Comparison of ENCODE assay signal across 8 cellular contexts in genomic region chr1:18883636-18884418, GRCh38. TPM values are rescaled to one million over a fixed set of nuclear protein-coding genes. Genes with fewer than 3 reads are reported as not detected.
A peak's percentile ranks its signal among the peaks of the same experiment; 100 is the strongest.
DNase-seq lines count a peak whose midpoint lies in the region; ATAC-seq, FAIRE-seq and TF ChIP-seq lines count a peak whose summit lies in the region.

No MANE protein-coding gene starts in this region.

- FAIRE-seq in D721Med (lab: Jason Lieb, UNC): no peak

- peak; percentile 51 for DNase-seq in D721Med (ENCODE audit: insufficient read length, low spot score)
- DNase-seq in IMR-90: peak; percentile 66
- peak; percentile 18 for DNase-seq in SKM-1 (lab: John Stamatoyannopoulos, UW; ENCODE audit: unreplicated experiment)
- DNase-seq in activated naive CD4-positive, alpha-beta T cell treated with anti-CD3 and anti-CD28 coated beads, Interleukin-2, amount 50 U/mL, for 16 hours: peak; percentile 74
- peak; percentile 78 to 84 for DNase-seq in cardiac muscle cell (ENCODE audit: low read depth in 1 of 2, low spot score in 1 of 2)
- peak; percentile 76 for DNase-seq in putamen (ENCODE audit: low spot score)

- no peak overlapping the region for H3K23ac ChIP-seq in IMR-90 (ENCODE audit: low read depth, low read length)

- dilution Hi-C loops in IMR-90 (cut with HindIII; ENCODE audit: low sequenced_read_pairs, unreplicated experiment): no loop called here

- H3K27me3 ChIP-seq in IMR-90 (ENCODE audit: control insufficient read depth, insufficient read depth, low read length) (no peaks in the 10 kb centered on the region), cardiac muscle cell (no peaks in the 10 kb centered on the region)

- no peak for TF ChIP-seq POLR2A in IMR-90 (IDR thresholded peaks at IDR 0.05; ENCODE audit: low read depth, low read length)

- H3K9ac ChIP-seq in IMR-90 (ENCODE audit: low read depth, low read length): no peak overlapping the region

- BruUV-seq in IMR-90 (replicated peaks; lab: Mats Ljungman, UMichigan): no TSS peak

- H3K36me3 ChIP-seq in IMR-90 (ENCODE audit: control insufficient read depth, insufficient read depth, low read length) (peaks cover 3% of the 10 kb centered on the region; the same call in 1 of the 2 replicates), cardiac muscle cell (peaks cover 7% of the 10 kb centered on the region)

- no peak overlapping the region for H3K4me2 ChIP-seq in IMR-90 (ENCODE audit: low read depth, low read length)

- H3K79me1 ChIP-seq in IMR-90 (ENCODE audit: low read depth in 1 of 2, low read length in 2 of 2): no peaks in the 10 kb centered on the region

- H4K8ac ChIP-seq in IMR-90 (ENCODE audit: low read depth in 2 of 2, low read length in 2 of 2): no peak overlapping the region

- no peak overlapping the region for H2BK20ac ChIP-seq in IMR-90 (ENCODE audit: low read depth, low read length)

- peak; percentile 97 for ATAC-seq in IMR-90 (ENCODE audit: low read depth)
- no peak for ATAC-seq in HG03159 (IDR thresholded peaks at IDR 0.05; ENCODE audit: unreplicated experiment)
- ATAC-seq in HG02938 (IDR thresholded peaks at IDR 0.05; ENCODE audit: unreplicated experiment): no peak

- H3K4ac ChIP-seq in IMR-90 (ENCODE audit: low read depth, low read length): no peak overlapping the region

- no peak overlapping the region for H4K91ac ChIP-seq in IMR-90 (ENCODE audit: insufficient read depth, low read depth, low read length)

- H2BK5ac ChIP-seq in IMR-90 (ENCODE audit: low read depth, low read length, poor library complexity, severe bottlenecking): no peak overlapping the region

- no peak overlapping the region for H3K18ac ChIP-seq in IMR-90 (ENCODE audit: low read depth, low read length)

- H3K56ac ChIP-seq in IMR-90 (ENCODE audit: extremely low read depth, insufficient read depth, low read length): no peak overlapping the region

- H3K9me3 ChIP-seq in IMR-90 (ENCODE audit: control insufficient read depth, insufficient read depth, low read length) (no peaks in the 10 kb centered on the region), cardiac muscle cell (ENCODE audit: low read depth) (no peaks in the 10 kb centered on the region)

- peak overlapping the region; percentile 84 for H2AK9ac ChIP-seq in IMR-90 (replicated peaks; ENCODE audit: low read depth, low read length, poor library complexity)

- peak; percentile 80 for TF ChIP-seq RAD21 in IMR-90 (IDR thresholded peaks at IDR 0.05; ENCODE audit: low read length)

- no peaks in the 10 kb centered on the region; the same call in none of the 2 replicates for H4K20me1 ChIP-seq in IMR-90 (ENCODE audit: insufficient read depth, low read length)

- in situ Hi-C loops in IMR-90 (cut with MboI; ENCODE audit: low sequenced_read_pairs): no loop called here

- H4K5ac ChIP-seq in IMR-90 (ENCODE audit: low read depth, low read length): no peak overlapping the region

- 58% methylated on average over 8 of the region's 14 CpGs; no CpG with 5 or more reads in 1 of the 2 experiments for WGBS in IMR-90 (ENCODE audit: extremely low coverage in 2 of 2, insufficient read length in 1 of 2), 2 experiments

- no peak overlapping the region for H2BK15ac ChIP-seq in IMR-90 (ENCODE audit: low read depth, low read length)

- H2AFZ ChIP-seq in IMR-90 (replicated peaks; ENCODE audit: low read length, poor library complexity): no peak overlapping the region

- CTCF ChIA-PET in IMR-90 (lab: Yijun Ruan, JAX): interaction anchor here (0.9 to 2.5 kb wide), 7 partner anchors 9 to 275 kb away, joined by 3 to 7 read pairs (median 3); no protein-coding TSS in a partner anchor

- H2AK5ac ChIP-seq in IMR-90 (ENCODE audit: low read depth, low read length): no peak overlapping the region

- POLR2A ChIA-PET in IMR-90 (lab: Charles Lee; ENCODE audit: unreplicated experiment): no interaction called here

- peaks cover 5% of the 10 kb centered on the region; the same call in 1 of the 2 replicates for H3K9me1 ChIP-seq in IMR-90 (ENCODE audit: insufficient read depth, low read length)

- H3K4me3 ChIP-seq in IMR-90 (ENCODE audit: insufficient read depth, low read depth, low read length) (no peak overlapping the region), cardiac muscle cell (no peak overlapping the region)

- intact Hi-C loops in IMR-90 (cut with micrococcal nuclease): loop anchor here (1.0 kb wide), 1 partner anchor 207 kb away; no protein-coding TSS in a partner anchor

- H2BK120ac ChIP-seq in IMR-90 (ENCODE audit: low read depth, low read length): no peak overlapping the region

- H3K14ac ChIP-seq in IMR-90 (replicated peaks; ENCODE audit: low read depth, low read length): no peak overlapping the region

- peaks cover 6% of the 10 kb centered on the region for H3K4me1 ChIP-seq in IMR-90 (ENCODE audit: control insufficient read depth, insufficient read depth, low read length)
- H3K4me1 ChIP-seq in cardiac muscle cell (ENCODE audit: low read depth): no peaks in the 10 kb centered on the region

- peak; percentile 78 for TF ChIP-seq CTCF in D721Med (IDR thresholded peaks at IDR 0.05; ENCODE audit: insufficient read depth, missing control alignments)
- TF ChIP-seq CTCF in IMR-90 (conservative IDR thresholded peaks at IDR 0.05; ENCODE audit: low read depth, low read length): peak; percentile 85
- peak; percentile 96 for TF ChIP-seq CTCF in cardiac muscle cell (IDR thresholded peaks at IDR 0.05; ENCODE audit: low read depth, low read length)

- H3K27ac ChIP-seq in IMR-90 (ENCODE audit: insufficient read depth, low read length): no peak overlapping the region
- H3K27ac ChIP-seq in cardiac muscle cell: no peak overlapping the region

TF ChIP-seq in IMR-90, 13 proteins besides CTCF, POLR2A, EP300 and RAD21:
- TF ChIP-seq NFE2L2 (IDR thresholded peaks at IDR 0.05; ENCODE audit: low read depth, low read length) (no peak), CHD1 (IDR thresholded peaks at IDR 0.05; ENCODE audit: low read depth, low read length) (no peak), SMC3 (IDR thresholded peaks at IDR 0.05; ENCODE audit: low read depth, low read length) (peak; percentile 74)

RNA-seq across cellular contexts. Expression of gene ALDH4A1, which starts 18.5 kb away (rescaled TPM):
- total RNA-seq in IMR-90 (2012; rRNA removed) (8.6 TPM in 2 replicates), cardiac muscle cell (103 and 138 TPM in 2 replicates)
- polyA plus RNA-seq in IMR-90 (2012; rRNA removed) (21.1 and 23.0 TPM in 2 replicates), cardiac muscle cell (122 and 126 TPM in 2 replicates)
- 12.1 and 21.4 TPM in 2 replicates for polyA plus RNA-seq in IMR-90 (2012; cell fraction: cytosol; rRNA removed)
- polyA plus RNA-seq in IMR-90 (2012; cell fraction: nucleus; rRNA removed; ENCODE audit: low replicate concordance): 16.8 and 36.6 TPM in 2 replicates

RNA-seq across cellular contexts. Expression of gene TAS1R2, which starts 24.4 kb away (rescaled TPM):
- total RNA-seq in IMR-90 (2012; rRNA removed): not detected in 2 replicates
- polyA plus RNA-seq in IMR-90 (2012; rRNA removed): not detected in 2 replicates
- polyA plus RNA-seq in IMR-90 (2012; cell fraction: cytosol; rRNA removed): not detected in 2 replicates
- polyA plus RNA-seq in IMR-90 (2012; cell fraction: nucleus; rRNA removed; ENCODE audit: low replicate concordance): not detected in 2 replicates
- not detected in 2 replicates for total RNA-seq in cardiac muscle cell
- polyA plus RNA-seq in cardiac muscle cell: not detected in 2 replicates

Comparison
In these comparisons a context has a peak if more than half of its experiments do, and no peak if none do; other contexts are left out.
1. DNase-seq: peak in every context shown above with its lines; median percentile 81 in cardiac muscle cell; 76 in putamen; 74 in activated naive CD4-positive, alpha-beta T cell treated with anti-CD3 and anti-CD28 coated beads, Interleukin-2, amount 50 U/mL, for 16 hours; 66 in IMR-90; 51 in D721Med; 18 in SKM-1.
2. RNA of gene ALDH4A1, which starts 18.5 kb away (total RNA-seq): 103 to 138 TPM in cardiac muscle cell; 8.6 TPM in IMR-90; every median in the first group is over 10 times any median in the second.
3. Peak in every context shown above with its lines, with median percentiles within 50 percentile points of each other: CTCF ChIP-seq.